9 cellular contexts compared by ENCODE assay signal in the genomic region with DNA sequence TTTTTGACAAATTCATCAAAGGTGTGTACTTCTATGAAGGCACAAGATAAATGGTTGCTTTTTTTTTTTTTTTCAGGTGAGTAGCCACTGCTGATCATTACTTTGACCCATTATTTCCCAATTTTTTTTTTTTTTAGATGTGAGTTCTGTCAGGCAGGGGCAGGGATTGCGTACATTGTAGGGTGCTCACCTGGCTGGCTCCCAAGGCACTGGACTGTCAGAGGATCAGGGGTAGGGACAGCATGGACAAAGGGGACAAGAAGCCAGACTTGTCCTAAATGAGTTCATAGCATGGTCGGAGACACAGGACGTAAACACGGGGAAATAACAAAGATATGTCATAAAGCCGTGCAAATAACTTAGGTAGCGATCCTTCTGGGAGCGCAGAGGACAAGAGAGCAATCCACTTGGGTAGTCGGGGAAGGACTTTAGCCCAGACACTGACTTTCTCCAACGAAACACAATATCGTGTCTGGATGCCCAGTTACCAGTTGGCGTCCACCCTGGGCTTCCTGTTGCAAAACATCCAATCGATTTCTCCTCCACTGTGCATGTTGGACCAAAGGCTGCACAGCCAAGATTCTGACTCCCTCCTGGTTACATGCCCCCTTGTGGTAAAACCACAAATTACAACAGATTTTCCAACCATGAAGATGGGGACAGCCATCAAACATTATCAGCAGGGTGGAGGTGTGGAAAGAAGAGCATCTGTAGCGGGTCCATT. TPM values are rescaled to one million over a fixed set of nuclear protein-coding genes. Genes with fewer than 3 reads are reported as not detected.
A peak's percentile ranks its signal among the peaks of the same experiment; 100 is the strongest.
DNase-seq lines count a peak whose midpoint lies in the region; ATAC-seq, FAIRE-seq and TF ChIP-seq lines count a peak whose summit lies in the region.
"Had no signal": no experiment of that assay in that cellular context is flagged by ENCODE, and none has a peak within 500 bp of the region (broad histone marks: within the 10 kb centered on the region; RNA-seq: fewer than 3 reads in every experiment).

No MANE protein-coding gene starts in this region.

- peak; percentile 83 for DNase-seq in activated CD4-positive, alpha-beta T cell treated with anti-CD3 and anti-CD28 coated beads, Interleukin-2, amount 10 ng/mL, durations not matched to agents 24 days and 14 days
- DNase-seq in activated CD4-positive, alpha-beta T cell treated with anti-CD3 and anti-CD28 coated beads, Interleukin-2, amount 50 U/mL, for 4 hours: no peak
- DNase-seq in NB4 (ENCODE audit: low read depth): peak; percentile 73
- no peak for DNase-seq in brain microvascular endothelial cell
- DNase-seq in medulla oblongata (ENCODE audit: extremely low spot score): peak; percentile 79
- DNase-seq in frontal cortex (ENCODE audit: low spot score in 2 of 2): no peak

- H3K27me3 ChIP-seq in brain microvascular endothelial cell (replicated peaks): no peaks in the 10 kb centered on the region

- TF ChIP-seq CTCF in NB4 (IDR thresholded peaks at IDR 0.05; ENCODE audit: low read depth, low read length) (peak; percentile 53), brain microvascular endothelial cell (IDR thresholded peaks at IDR 0.05; ENCODE audit: low read depth, low read length, missing control alignments) (peak; percentile 58)

- H3K27ac Mint-ChIP-seq in activated CD4-positive, alpha-beta T cell treated with anti-CD3 and anti-CD28 coated beads, Interleukin-2, amount 10 ng/mL, durations not matched to agents 24 days and 14 days: no peak overlapping the region

- intact Hi-C loops in activated CD4-positive, alpha-beta T cell treated with anti-CD3 and anti-CD28 coated beads, Interleukin-2, amount 10 ng/mL, durations not matched to agents 24 days and 14 days (cut with micrococcal nuclease): loop anchor here (1.0 kb wide), 1 partner anchor 203 kb away; no protein-coding TSS in a partner anchor

- H3K36me3 ChIP-seq in brain microvascular endothelial cell (replicated peaks): no peaks in the 10 kb centered on the region

- no peaks in the 10 kb centered on the region for H3K27me3 Mint-ChIP-seq in activated CD4-positive, alpha-beta T cell treated with anti-CD3 and anti-CD28 coated beads, Interleukin-2, amount 10 ng/mL, durations not matched to agents 24 days and 14 days

- in situ Hi-C loops in brain microvascular endothelial cell (cut with HindIII; ENCODE audit: low pct_ligation_motif_present, low sequenced_read_pairs): no loop called here

- peaks cover 17% of the 10 kb centered on the region for H3K36me3 Mint-ChIP-seq in activated CD4-positive, alpha-beta T cell treated with anti-CD3 and anti-CD28 coated beads, Interleukin-2, amount 10 ng/mL, durations not matched to agents 24 days and 14 days (ENCODE audit: low read depth)

- TF ChIP-seq POLR2A in NB4 (IDR thresholded peaks at IDR 0.05; ENCODE audit: extremely low read depth, insufficient read length): no peak

- H3K4me3 ChIP-seq in NB4 (ENCODE audit: low read depth, low read length) (no peak overlapping the region), brain microvascular endothelial cell (ENCODE audit: low read depth, low read length) (no peak overlapping the region)

- no peak overlapping the region for H3K4me3 Mint-ChIP-seq in activated CD4-positive, alpha-beta T cell treated with anti-CD3 and anti-CD28 coated beads, Interleukin-2, amount 10 ng/mL, durations not matched to agents 24 days and 14 days

- FAIRE-seq in frontal cortex (lab: Jason Lieb, UNC): no peak

- no peaks in the 10 kb centered on the region for H3K9me3 Mint-ChIP-seq in activated CD4-positive, alpha-beta T cell treated with anti-CD3 and anti-CD28 coated beads, Interleukin-2, amount 10 ng/mL, durations not matched to agents 24 days and 14 days

- ATAC-seq in HG03097 (IDR thresholded peaks at IDR 0.05; ENCODE audit: low FRiP score, unreplicated experiment): no peak
- ATAC-seq in HG03280 (IDR thresholded peaks at IDR 0.05; ENCODE audit: unreplicated experiment): no peak

- no peak overlapping the region for H3K27ac ChIP-seq in brain microvascular endothelial cell
- H3K27ac ChIP-seq: parathyroid adenoma had no signal

- peaks cover 6% of the 10 kb centered on the region for H3K4me1 Mint-ChIP-seq in activated CD4-positive, alpha-beta T cell treated with anti-CD3 and anti-CD28 coated beads, Interleukin-2, amount 10 ng/mL, durations not matched to agents 24 days and 14 days

RNA-seq across cellular contexts. Expression of a gene that starts 27.5 kb away (rescaled TPM):
- 7.5 and 9.0 TPM in 2 replicates for total RNA-seq in activated CD4-positive, alpha-beta T cell treated with anti-CD3 and anti-CD28 coated beads, Interleukin-2, amount 10 ng/mL, durations not matched to agents 24 days and 14 days
- 51.4 TPM for total RNA-seq in frontal cortex

Comparison
In these comparisons a context has a peak if more than half of its experiments do, and no peak if none do; other contexts are left out.
1. DNase-seq: peak in activated CD4-positive, alpha-beta T cell treated with anti-CD3 and anti-CD28 coated beads, Interleukin-2, amount 10 ng/mL, durations not matched to agents 24 days and 14 days (single experiment), NB4 (single experiment) and medulla oblongata (single experiment); none in activated CD4-positive, alpha-beta T cell treated with anti-CD3 and anti-CD28 coated beads, Interleukin-2, amount 50 U/mL, for 4 hours (0 of 2), brain microvascular endothelial cell (single experiment) and frontal cortex (0 of 2).